ENCODE assay signal across 27 cellular contexts in the genomic region with DNA sequence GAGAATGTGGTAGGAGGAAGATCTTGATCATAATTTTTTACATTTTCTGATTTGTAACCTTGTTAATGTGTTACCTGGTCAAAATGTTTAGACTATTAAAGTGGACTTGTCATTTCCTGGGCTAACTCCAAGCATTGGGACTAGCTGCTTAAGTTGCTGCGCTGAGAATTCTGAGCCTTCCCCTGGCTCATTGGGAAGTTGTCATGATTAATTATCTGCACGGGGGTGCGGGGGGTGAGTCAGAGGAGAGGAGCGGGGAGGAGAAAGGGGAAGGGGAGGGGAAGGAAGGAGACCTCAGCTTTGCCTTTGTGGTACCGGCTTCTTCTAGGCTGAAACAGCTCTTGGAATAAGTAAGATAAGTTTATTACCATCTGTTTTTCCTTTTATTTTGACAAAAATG. TPM values are rescaled to one million over a fixed set of nuclear protein-coding genes. Genes with fewer than 3 reads are reported as not detected.
DNase-seq lines count a peak whose midpoint lies in the region; ATAC-seq and TF ChIP-seq lines count a peak whose summit lies in the region.
"Had no signal": no experiment of that assay in that cellular context is flagged by ENCODE, and none has a peak within 500 bp of the region (broad histone marks: within the 10 kb centered on the region; RNA-seq: fewer than 3 reads in every experiment).

No MANE protein-coding gene starts in this region.

- 6% methylated on average over 4 of the region's 5 CpGs for WGBS in esophagus muscularis mucosa
- whole genome bisulfite sequencing in mesendoderm (ENCODE audit: extremely low coverage, insufficient coverage, low lambda C conversion rate) = no CpG with 5 or more reads among the region's 5 CpGs

- no peaks in the 10 kb centered on the region for H3K79me1 ChIP-seq in mesendoderm (ENCODE audit: low read length)

- intact Hi-C loops in A673 (cut with micrococcal nuclease; ENCODE audit: unreplicated experiment) = loop anchor here (5.0 kb wide), 1 partner anchor 121 kb away; no protein-coding TSS in a partner anchor
- intact Hi-C loops in esophagus muscularis mucosa (cut with DNase I) = no loop called here

- no peak overlapping the region for H4K8ac ChIP-seq in mesendoderm (ENCODE audit: low read depth, low read length)

- H3K18ac ChIP-seq in mesendoderm (ENCODE audit: low read length) = peak overlapping the region; percentile 73

- no peaks in the 10 kb centered on the region for H3K9me3 ChIP-seq in A673 (ENCODE audit: low read depth, low read length, poor library complexity, severe bottlenecking)
- no peaks in the 10 kb centered on the region for H3K9me3 ChIP-seq in esophagus muscularis mucosa
- H3K9me3 ChIP-seq: lower lobe of right lung, SJSA1, transverse colon had no signal

- H3K4me1 ChIP-seq in A673 (ENCODE audit: insufficient read depth, low read length, poor library complexity, severe bottlenecking) (peaks cover 80% of the 10 kb centered on the region), esophagus muscularis mucosa (peaks cover 0 to 10% (median 4%) of the 10 kb centered on the region in 4 donors), mesendoderm (ENCODE audit: control insufficient read depth, low read depth, low read length) (peaks cover 10% of the 10 kb centered on the region)
- H3K4me1 ChIP-seq: SJSA1, transverse colon had no signal

- no TSS peak for BruUV-seq in A673 (replicated peaks; lab: Mats Ljungman, UMichigan)

- H3K4me3 ChIP-seq in A673 (ENCODE audit: low read depth, low read length, poor library complexity, severe bottlenecking) (no peak overlapping the region), esophagus muscularis mucosa (no peak overlapping the region), mesendoderm (ENCODE audit: low read length) (no peak overlapping the region)
- H3K4me3 ChIP-seq: cardiac muscle cell, lower lobe of right lung, SJSA1, transverse colon had no signal

- in situ Hi-C loops in G401 (cut with HindIII; ENCODE audit: low sequenced_read_pairs) = no loop called here

- H4K5ac ChIP-seq in mesendoderm (ENCODE audit: low read length) = no peak overlapping the region

- H3K27ac ChIP-seq in A673 (ENCODE audit: low read depth, low read length, poor library complexity, severe bottlenecking) = no peak overlapping the region
- no peak overlapping the region for H3K27ac ChIP-seq in esophagus muscularis mucosa (replicated peaks in 1 of 4)
- H3K27ac ChIP-seq in mesendoderm (ENCODE audit: low read depth, low read length) = no peak overlapping the region
- H3K27ac ChIP-seq: cardiac muscle cell, lower lobe of right lung, SJSA1, transverse colon had no signal

- H3K79me2 ChIP-seq in mesendoderm (ENCODE audit: control insufficient read depth, insufficient read depth, low read length) = no peaks in the 10 kb centered on the region

- H3K36me3 ChIP-seq in A673 (ENCODE audit: insufficient read depth, low read length, poor library complexity, severe bottlenecking) = no peaks in the 10 kb centered on the region
- no peaks in the 10 kb centered on the region for H3K36me3 ChIP-seq in esophagus muscularis mucosa
- no peaks in the 10 kb centered on the region for H3K36me3 ChIP-seq in mesendoderm (ENCODE audit: control insufficient read depth, insufficient read depth, low read length)
- H3K36me3 ChIP-seq: cardiac muscle cell, lower lobe of right lung, SJSA1, transverse colon had no signal

- TF ChIP-seq POLR2A in esophagus muscularis mucosa (IDR thresholded peaks at IDR 0.05; ENCODE audit: low read depth) = no peak

- no peak for TF ChIP-seq EP300 in esophagus muscularis mucosa (IDR thresholded peaks at IDR 0.05)

- H3K56ac ChIP-seq in mesendoderm (ENCODE audit: low read length) = no peak overlapping the region

- no peak for TF ChIP-seq CTCF in A673 (conservative IDR thresholded peaks at IDR 0.05; ENCODE audit: low read depth, low read length)
- no peak for TF ChIP-seq CTCF in esophagus muscularis mucosa (IDR thresholded peaks at IDR 0.05)

- H3K27me3 ChIP-seq in A673 (replicated peaks; ENCODE audit: insufficient read depth, low read depth, low read length, poor library complexity) (no peaks in the 10 kb centered on the region), esophagus muscularis mucosa (peaks cover 0 to 24% (median 0%) of the 10 kb centered on the region in 4 donors), mesendoderm (ENCODE audit: insufficient read depth, low read length, poor library complexity) (no peaks in the 10 kb centered on the region)
- H3K27me3 ChIP-seq: cardiac muscle cell, transverse colon had no signal

- ATAC-seq in HG02759 (IDR thresholded peaks at IDR 0.05; ENCODE audit: unreplicated experiment) = no peak
- ATAC-seq: activated T-cell treated with anti-CD3 and anti-CD28 coated beads, Interleukin-2, amount 50 U/mL, for 72 hours; esophagus mucosa; natural killer cell; PC-3; stimulated activated naive CD8-positive, alpha-beta T cell treated with anti-CD3 and anti-CD28 coated beads, Interleukin-15, amount 100 ng/mL, for 72 hours; T-helper 17 cell had no signal

- H2BK15ac ChIP-seq in mesendoderm (replicated peaks; ENCODE audit: low read depth) = no peak overlapping the region

- no peak overlapping the region for H3K9ac ChIP-seq in mesendoderm (ENCODE audit: low read length)

- H2BK5ac ChIP-seq in mesendoderm (ENCODE audit: low read length) = no peak overlapping the region

- no peak overlapping the region for H3K4me2 ChIP-seq in mesendoderm (ENCODE audit: low read length)

- CTCF ChIA-PET in A673 (lab: Charles Lee) = interaction anchor here (0.6 kb wide), 1 partner anchor 19 kb away, joined by 4 read pairs; no protein-coding TSS in a partner anchor

- no peak overlapping the region for H3K4ac ChIP-seq in mesendoderm (ENCODE audit: low read depth, low read length)

- POLR2A ChIA-PET in A673 (lab: Charles Lee; ENCODE audit: low non-redundant PET) = no interaction called here

- H2BK120ac ChIP-seq in mesendoderm (ENCODE audit: low read depth, low read length) = no peak overlapping the region

- no peak overlapping the region for H3K23ac ChIP-seq in mesendoderm (ENCODE audit: low read length)

- H2AK5ac ChIP-seq in mesendoderm (ENCODE audit: low read length) = no peak overlapping the region

- DNase-seq in A673 (ENCODE audit: low spot score) (peak; percentile 74), NOMO-1 treated with DMSO at 0.1 percent for 48 hours (lab: John Stamatoyannopoulos, UW; ENCODE audit: unreplicated experiment) (peak; percentile 39), esophagus muscularis mucosa (ENCODE audit: extremely low spot score) (peak; percentile 86), mesendoderm (no peak), G401 (ENCODE audit: low spot score) (no peak), GM03348 (ENCODE audit: low spot score) (no peak)
- no peak for DNase-seq in activated CD8-positive, alpha-beta memory T cell treated with anti-CD3 and anti-CD28 coated beads, Interleukin-2, amount 50 U/mL, for 48 hours
- DNase-seq: activated CD4-positive, CD25-positive, alpha-beta regulatory T cell treated with anti-CD3 and anti-CD28 coated beads, Interleukin-2, amount 50 U/mL, for 72 hours; activated CD8-positive, alpha-beta memory T cell treated with anti-CD3 and anti-CD28 coated beads for 24 hours; activated T-cell treated with anti-CD3 and anti-CD28 coated beads, Interleukin-2, amount 50 U/mL, for 72 hours; lower lobe of right lung; natural killer cell; NCI-H1436 treated with DMSO at 0.1 percent for 48 hours; NCI-H2171 treated with DMSO at 0.1 percent for 48 hours; NCI-H774; PC-3; small intestine; stimulated activated CD4-positive, alpha-beta T cell treated with anti-CD3 and anti-CD28 coated beads, Interleukin-4, amount 100 ng/mL, for 1 hour; stimulated activated naive CD8-positive, alpha-beta T cell treated with anti-CD3 and anti-CD28 coated beads, Interleukin-15, amount 100 ng/mL, for 72 hours; T-helper 17 cell; transverse colon had no signal

RNA-seq across cellular contexts. Expression of a gene that starts 52.9 kb away (rescaled TPM):
- total RNA-seq in A673 (2021) (333 and 355 TPM in 2 replicates), esophagus muscularis mucosa (10 to 100 TPM; 30.7 to 51.8 (median 43.4) TPM)
- 34.5 TPM for polyA plus RNA-seq in mesendoderm (2013, experiment 1 of 2)
- polyA plus RNA-seq in mesendoderm (2013, experiment 2 of 2) = 34.9 TPM
- not detected in 2 replicates for total RNA-seq in G401 (2014; rRNA removed; shearing (Covaris generic))
- total RNA-seq: A172; activated T-cell treated with anti-CD3 and anti-CD28 coated beads, Interleukin-2, amount 50 U/mL, for 72 hours; dermis microvascular lymphatic vessel endothelial cell; PC-3; SJSA1; T-helper 17 cell had no signal

Comparison
In these comparisons a context has a peak if more than half of its experiments do, and no peak if none do; other contexts are left out.
1. DNase-seq: peak in A673 (single experiment), NOMO-1 treated with DMSO at 0.1 percent for 48 hours (single experiment) and esophagus muscularis mucosa (single experiment); none in mesendoderm (single experiment), G401 (single experiment), GM03348 (single experiment) and activated CD8-positive, alpha-beta memory T cell treated with anti-CD3 and anti-CD28 coated beads, Interleukin-2, amount 50 U/mL, for 48 hours (single experiment).
2. RNA of a gene that starts 52.9 kb away (total RNA-seq): 333 to 355 TPM in A673 and 30.7 to 51.8 TPM in esophagus muscularis mucosa; not detected in G401; every median in the first group is over 10 times any median in the second.